In the genomic region with DNA sequence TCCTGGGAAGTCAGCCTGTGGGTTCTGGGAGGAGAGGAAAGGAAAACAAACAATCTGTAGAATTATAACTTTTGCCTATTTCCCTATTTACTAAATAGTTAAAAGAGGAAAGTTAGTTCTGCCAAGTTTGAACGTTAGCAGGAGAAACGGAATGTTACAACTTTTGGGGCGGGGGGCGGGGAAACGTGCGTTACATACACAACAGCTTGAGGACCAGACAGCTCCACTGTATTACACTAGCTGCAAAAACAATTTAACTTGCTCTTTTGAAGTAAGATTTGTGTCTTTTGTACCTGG, we compare ENCODE assay signal across 8 cellular contexts. TPM values are rescaled to one million over a fixed set of nuclear protein-coding genes. Genes with fewer than 3 reads are reported as not detected.
A peak's percentile ranks its signal among the peaks of the same experiment; 100 is the strongest.
DNase-seq lines count a peak whose midpoint lies in the region; ATAC-seq and TF ChIP-seq lines count a peak whose summit lies in the region.

No MANE protein-coding gene starts in this region.

- peak overlapping the region in 1 of 2 donors; percentile 22 for H3K9ac ChIP-seq in colonic mucosa (ENCODE audit: low read depth in 2 of 2, low read length in 2 of 2)

- no peak for DNase-seq in AG09309 (ENCODE audit: low read depth)
- no peak for DNase-seq in Jurkat, Clone E6-1 (ENCODE audit: low read depth, low spot score)
- no peak for DNase-seq in colonic mucosa
- no peak for DNase-seq in natural killer cell
- no peak for DNase-seq in foreskin melanocyte

- no peaks in the 10 kb centered on the region for H3K27me3 Mint-ChIP-seq in natural killer cell (ENCODE audit: low read depth in 2 of 2)

- H3K9me3 Mint-ChIP-seq in natural killer cell, result no peaks in the 10 kb centered on the region

- H3K27ac Mint-ChIP-seq in natural killer cell, result peak overlapping the region; percentile 88 to 97

- no peaks in the 10 kb centered on the region for H3K9me3 ChIP-seq in colonic mucosa

- no peaks in the 10 kb centered on the region for H3K27me3 ChIP-seq in colonic mucosa

- peak overlapping the region; percentile 60 for H3K27ac ChIP-seq in colonic mucosa

- peaks cover 67 to 69% of the 10 kb centered on the region in 2 donors for H3K4me1 Mint-ChIP-seq in natural killer cell

- no peaks in the 10 kb centered on the region for H3K36me3 ChIP-seq in colonic mucosa

- TF ChIP-seq CTCF in AG09309 (IDR thresholded peaks at IDR 0.05; ENCODE audit: control insufficient read depth, insufficient read depth, low read depth, low read length, missing control alignments) (no peak), colonic mucosa (IDR thresholded peaks at IDR 0.05) (no peak), natural killer cell (IDR thresholded peaks at IDR 0.05) (no peak)

- ATAC-seq in natural killer cell, result no peak
- ATAC-seq in esophagus mucosa, result no peak
- ATAC-seq in GM18909 (IDR thresholded peaks at IDR 0.05; ENCODE audit: poor library complexity, unreplicated experiment), result no peak
- no peak for ATAC-seq in GM18517 (IDR thresholded peaks at IDR 0.05; ENCODE audit: unreplicated experiment)

- intact Hi-C loops in colonic mucosa (cut with DNase I), result loop anchor here (5.0 to 10.0 kb wide), 2 partner anchors 353 to 601 kb away; no protein-coding TSS in a partner anchor
- intact Hi-C loops in natural killer cell (cut with micrococcal nuclease), result loop anchor here (5.0 kb wide), 1 partner anchor 603 kb away; no protein-coding TSS in a partner anchor

- H3K4me3 ChIP-seq in AG09309 (ENCODE audit: control insufficient read depth, low read depth, low read length) (peak overlapping the region; percentile 74), colonic mucosa (peak overlapping the region; percentile 41)
- peak overlapping the region; percentile 53 for H3K4me3 ChIP-seq in Jurkat, Clone E6-1 (ENCODE audit: low read length)

- H3K4me1 ChIP-seq in colonic mucosa, result peaks cover 5% of the 10 kb centered on the region

- peak overlapping the region; percentile 94 for H3K4me3 Mint-ChIP-seq in natural killer cell

- no peaks in the 10 kb centered on the region for H3K36me3 Mint-ChIP-seq in natural killer cell

RNA-seq across cellular contexts. Expression of gene PRDM1, which starts 0.5 kb away (rescaled TPM):
- 0.49 TPM for polyA plus RNA-seq in Jurkat, Clone E6-1 (2012; ENCODE audit: insufficient read depth, insufficient read length)
- total RNA-seq in colonic mucosa, result 10 to 100 TPM in 1 of 2 donors, 1 to 10 TPM in 1; 7.2 to 17.6 TPM
- total RNA-seq in natural killer cell, result 100 to 1,000 TPM; 165 to 180 (median 177) TPM
- total RNA-seq in esophagus mucosa, result 94.1 TPM
